ENCODE assay signal across 8 cellular contexts in the genomic region with DNA sequence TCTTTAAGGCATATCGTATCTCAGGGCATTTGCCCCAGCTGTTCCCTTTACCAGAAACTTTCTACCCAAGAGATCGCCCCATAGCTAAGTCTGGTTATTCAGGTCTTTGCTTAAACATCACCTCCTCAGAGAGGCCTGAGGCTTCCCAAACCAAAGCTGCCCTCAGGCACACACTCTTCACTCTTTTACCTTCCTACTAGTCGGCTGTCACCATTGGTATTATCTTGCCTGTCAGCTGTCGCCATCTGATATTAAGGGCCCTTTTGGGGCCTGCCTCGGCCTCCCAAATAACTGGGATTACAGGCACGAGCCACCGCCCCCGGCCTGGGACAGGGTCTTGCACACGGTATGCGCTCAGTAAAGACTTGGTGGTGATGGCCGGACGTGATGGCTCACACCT. TPM values are rescaled to one million over a fixed set of nuclear protein-coding genes. Genes with fewer than 3 reads are reported as not detected.
DNase-seq lines count a peak whose midpoint lies in the region; ATAC-seq, FAIRE-seq and TF ChIP-seq lines count a peak whose summit lies in the region.

No MANE protein-coding gene starts in this region.

- TF ChIP-seq POLR2A in esophagus squamous epithelium (IDR thresholded peaks at IDR 0.05): no peak

- DNase-seq in GM12864 (ENCODE audit: low read depth) (no peak), SJSA1 (ENCODE audit: low read depth in 1 of 2, low spot score in 2 of 2) (no peak), esophagus squamous epithelium (lab: John Stamatoyannopoulos, UW) (no peak), psoas muscle (no peak), NCI-H1930 (lab: John Stamatoyannopoulos, UW) (no peak), D721Med (ENCODE audit: insufficient read length, low spot score) (no peak)

- H3K4me3 ChIP-seq in GM12864 (ENCODE audit: low read depth, low read length) (peak overlapping the region; percentile 64), SJSA1 (peak overlapping the region; percentile 96), esophagus squamous epithelium (peak overlapping the region; percentile 65 to 95 (median 86)), psoas muscle (peak overlapping the region; percentile 87)

- H3K27me3 ChIP-seq in SJSA1 (replicated peaks) (no peaks in the 10 kb centered on the region), esophagus squamous epithelium (no peaks in the 10 kb centered on the region), psoas muscle (ENCODE audit: insufficient read depth in 3 of 3, low read length in 2 of 3) (no peaks in the 10 kb centered on the region)

- TF ChIP-seq CTCF in GM12864 (IDR thresholded peaks at IDR 0.05; ENCODE audit: low read depth, low read length, missing control alignments) (no peak), esophagus squamous epithelium (IDR thresholded peaks at IDR 0.05) (no peak), psoas muscle (IDR thresholded peaks at IDR 0.05) (no peak), D721Med (IDR thresholded peaks at IDR 0.05; ENCODE audit: insufficient read depth, missing control alignments) (no peak)

- FAIRE-seq in D721Med (lab: Jason Lieb, UNC): no peak

- peaks cover 15% of the 10 kb centered on the region for H3K4me1 ChIP-seq in SJSA1 (replicated peaks)
- H3K4me1 ChIP-seq in esophagus squamous epithelium: peaks cover 42 to 63% (median 43%) of the 10 kb centered on the region in 3 donors
- peaks cover 42% of the 10 kb centered on the region for H3K4me1 ChIP-seq in psoas muscle

- H3K36me3 ChIP-seq in SJSA1 (peaks cover 59% of the 10 kb centered on the region), esophagus squamous epithelium (peaks cover 4 to 37% (median 23%) of the 10 kb centered on the region in 3 donors), psoas muscle (ENCODE audit: insufficient read depth in 1 of 2, low read depth in 1 of 2) (peaks cover 12 to 37% of the 10 kb centered on the region in 2 donors)

- 22 to 35% methylated on average over 6 to 7 of the region's 12 CpGs for WGBS in esophagus squamous epithelium, 2 donors
- WGBS in psoas muscle, 3 donors: 33 to 49% (median 39%) methylated on average over 12 of the region's 12 CpGs

- ATAC-seq in psoas muscle (no peak), HG02840 (IDR thresholded peaks at IDR 0.05; ENCODE audit: low FRiP score, unreplicated experiment) (no peak), GM18861 (IDR thresholded peaks at IDR 0.05; ENCODE audit: unreplicated experiment) (no peak)

- H3K9me3 ChIP-seq in SJSA1 (replicated peaks) (no peaks in the 10 kb centered on the region), esophagus squamous epithelium (no peaks in the 10 kb centered on the region), psoas muscle (no peaks in the 10 kb centered on the region)

- H3K27ac ChIP-seq in SJSA1 (no peak overlapping the region), esophagus squamous epithelium (peak overlapping the region; percentile 88 to 97 (median 92)), psoas muscle (peak overlapping the region; percentile 92)

- intact Hi-C loops in esophagus squamous epithelium (cut with DNase I): no loop called here
- intact Hi-C loops in psoas muscle (cut with DNase I): loop anchor here in 1 of 2 donors (5.0 kb wide), 1 partner anchor 64 kb away; the partner anchor contains the start of gene GCDH

RNA-seq across cellular contexts. Expression of gene GADD45GIP1, which starts 1.0 kb away (rescaled TPM):
- 75.7 and 84.3 TPM in 2 replicates for total RNA-seq in SJSA1 (2014; rRNA removed; shearing (Covaris generic))
- total RNA-seq in esophagus squamous epithelium (10 to 100 TPM; 34.4 to 59.7 (median 44.9) TPM), psoas muscle (10 to 100 TPM; 22.4 to 35.6 (median 29.3) TPM)
- 100 to 1,000 TPM in 1 of 3 donors, 10 to 100 TPM in 2; 50.6 to 119 (median 62.5) TPM for polyA plus RNA-seq in psoas muscle

RNA-seq across cellular contexts. Expression of gene RAD23A, which starts 10.3 kb away (rescaled TPM):
- total RNA-seq in SJSA1 (2014; rRNA removed; shearing (Covaris generic)): 145 and 164 TPM in 2 replicates
- total RNA-seq in esophagus squamous epithelium (10 to 100 TPM; 67.7 to 87.4 (median 82.4) TPM), psoas muscle (100 to 1,000 TPM; 424 to 704 (median 500) TPM)
- 100 to 1,000 TPM; 403 to 801 (median 728) TPM for polyA plus RNA-seq in psoas muscle

RNA-seq across cellular contexts. Expression of gene DAND5, which starts 13.4 kb away (rescaled TPM):
- 0.41 TPM in 1 of 2 replicates, not detected in the other for total RNA-seq in SJSA1 (2014; rRNA removed; shearing (Covaris generic))
- total RNA-seq in esophagus squamous epithelium (not detected), psoas muscle (under 1 TPM in 1 of 4 donors, not detected in 3; 0.26 TPM)
- not detected for polyA plus RNA-seq in psoas muscle

RNA-seq across cellular contexts. Expression of gene CALR, which starts 17.6 kb away (rescaled TPM):
- total RNA-seq in SJSA1 (2014; rRNA removed; shearing (Covaris generic)): 1,330 and 1,700 TPM in 2 replicates
- total RNA-seq in esophagus squamous epithelium (100 to 1,000 TPM; 262 to 577 (median 513) TPM), psoas muscle (100 to 1,000 TPM; 124 to 219 (median 175) TPM)
- polyA plus RNA-seq in psoas muscle: 100 to 1,000 TPM; 134 to 273 (median 146) TPM

RNA-seq across cellular contexts. Expression of gene FARSA, which starts 22.5 kb away (rescaled TPM):
- 48.3 and 101 TPM in 2 replicates for total RNA-seq in SJSA1 (2014; rRNA removed; shearing (Covaris generic))
- total RNA-seq in esophagus squamous epithelium (10 to 100 TPM; 47.7 to 53.8 (median 51.0) TPM), psoas muscle (10 to 100 TPM; 45.9 to 65.1 (median 59.1) TPM)
- polyA plus RNA-seq in psoas muscle: 100 to 1,000 TPM in 1 of 3 donors, 10 to 100 TPM in 2; 61.6 to 161 (median 93.3) TPM
